In the genomic region with DNA sequence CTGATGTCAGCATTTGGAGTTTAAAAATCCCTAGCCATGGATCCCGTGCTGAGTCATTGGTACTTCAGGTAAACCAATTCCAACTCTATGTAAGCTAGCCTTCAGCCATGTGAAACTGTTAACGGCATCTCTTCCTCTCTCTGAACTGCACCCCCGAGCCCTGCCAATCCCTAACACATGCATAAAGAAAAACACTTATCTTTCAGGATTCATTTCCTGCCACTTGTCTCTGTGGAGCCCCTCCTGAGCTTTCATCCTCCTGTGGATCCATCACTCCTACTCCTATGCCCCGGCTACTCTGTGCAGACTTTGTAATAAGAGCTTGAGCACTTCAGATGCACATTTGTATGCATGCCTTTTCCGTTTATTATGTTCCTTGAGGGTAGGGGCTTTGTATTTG, we compare ENCODE assay signal across 13 cellular contexts.
DNase-seq lines count a peak whose midpoint lies in the region; ATAC-seq and TF ChIP-seq lines count a peak whose summit lies in the region.
"Had no signal": no experiment of that assay in that cellular context is flagged by ENCODE, and none has a peak within 500 bp of the region (broad histone marks: within the 10 kb centered on the region; RNA-seq: fewer than 3 reads in every experiment).

No MANE protein-coding gene starts in this region.

- WGBS in mesendoderm (ENCODE audit: extremely low coverage, insufficient coverage, low lambda C conversion rate), result no CpG with 5 or more reads among the region's 5 CpGs

- no peaks in the 10 kb centered on the region for H3K36me3 ChIP-seq in CD8-positive, alpha-beta memory T cell (ENCODE audit: insufficient read depth, low read length)
- no peaks in the 10 kb centered on the region for H3K36me3 ChIP-seq in mesendoderm (ENCODE audit: control insufficient read depth, insufficient read depth, low read length)

- CTCF ChIA-PET in CD8-positive, alpha-beta memory T cell (lab: Charles Lee), result interaction anchor here (0.9 kb wide), 1 partner anchor 168 kb away, joined by 3 read pairs; no protein-coding TSS in a partner anchor
- CTCF ChIA-PET in WTC11 (lab: Charles Lee), result interaction anchor here (1.2 to 1.3 kb wide), 2 partner anchors 44 to 169 kb away, joined by 3 read pairs; no protein-coding TSS in a partner anchor

- H3K9me3 Mint-ChIP-seq in CD8-positive, alpha-beta memory T cell, result no peaks in the 10 kb centered on the region
- no peaks in the 10 kb centered on the region for H3K9me3 Mint-ChIP-seq in IgD-negative memory B cell
- H3K9me3 Mint-ChIP-seq in WTC11, result no peaks in the 10 kb centered on the region
- H3K9me3 Mint-ChIP-seq: naive thymus-derived CD4-positive, alpha-beta T cell had no signal

- H3K4ac ChIP-seq in mesendoderm (ENCODE audit: low read depth, low read length), result no peak overlapping the region

- no peaks in the 10 kb centered on the region for H3K9me3 ChIP-seq in CD8-positive, alpha-beta memory T cell (ENCODE audit: low read length)

- H3K79me2 ChIP-seq in mesendoderm (ENCODE audit: control insufficient read depth, insufficient read depth, low read length), result peaks cover 28% of the 10 kb centered on the region

- TF ChIP-seq CTCF in WTC11 (IDR thresholded peaks at IDR 0.05), result no peak

- no peak overlapping the region for H3K4me3 ChIP-seq in CD8-positive, alpha-beta memory T cell (ENCODE audit: low read length)
- H3K4me3 ChIP-seq in mesendoderm (ENCODE audit: low read length), result no peak overlapping the region

- no peak overlapping the region for H2BK120ac ChIP-seq in mesendoderm (ENCODE audit: low read depth, low read length)

- no peaks in the 10 kb centered on the region for H3K27me3 Mint-ChIP-seq in CD8-positive, alpha-beta memory T cell
- H3K27me3 Mint-ChIP-seq in IgD-negative memory B cell, result no peaks in the 10 kb centered on the region
- H3K27me3 Mint-ChIP-seq in WTC11 (ENCODE audit: low read depth), result no peaks in the 10 kb centered on the region
- H3K27me3 Mint-ChIP-seq: naive thymus-derived CD4-positive, alpha-beta T cell had no signal

- H2BK15ac ChIP-seq in mesendoderm (replicated peaks; ENCODE audit: low read depth), result no peak overlapping the region

- peak overlapping the region; percentile 39 for H3K56ac ChIP-seq in mesendoderm (ENCODE audit: low read length)

- H3K4me1 ChIP-seq in CD8-positive, alpha-beta memory T cell (ENCODE audit: insufficient read depth, low read length), result peaks cover 26% of the 10 kb centered on the region
- H3K4me1 ChIP-seq in mesendoderm (ENCODE audit: control insufficient read depth, low read depth, low read length), result peaks cover 36% of the 10 kb centered on the region

- no peak overlapping the region for H2AK5ac ChIP-seq in mesendoderm (ENCODE audit: low read length)

- H3K4me2 ChIP-seq in mesendoderm (ENCODE audit: low read length), result no peak overlapping the region

- peak overlapping the region in 5 of 8 donors; percentile 7 to 82 (median 78) for H3K27ac Mint-ChIP-seq in CD8-positive, alpha-beta memory T cell
- peak overlapping the region in 2 of 3 donors; percentile 28 to 55 for H3K27ac Mint-ChIP-seq in IgD-negative memory B cell
- H3K27ac Mint-ChIP-seq in WTC11, result no peak overlapping the region

- H3K9ac ChIP-seq in mesendoderm (ENCODE audit: low read length), result no peak overlapping the region

- H3K18ac ChIP-seq in mesendoderm (ENCODE audit: low read length), result no peak overlapping the region

- peaks cover 69 to 97% (median 92%) of the 10 kb centered on the region in 3 donors for H3K4me1 Mint-ChIP-seq in CD8-positive, alpha-beta memory T cell
- H3K4me1 Mint-ChIP-seq in IgD-negative memory B cell (peaks cover 49 to 75% (median 68%) of the 10 kb centered on the region in 3 donors), WTC11 (peaks cover 71% of the 10 kb centered on the region)

- POLR2A ChIA-PET in CD8-positive, alpha-beta memory T cell (lab: Charles Lee), result no interaction called here
- POLR2A ChIA-PET in WTC11 (lab: Charles Lee), result interaction anchor here (0.6 kb wide), 1 partner anchor 162 kb away, joined by 8 read pairs; no protein-coding TSS in a partner anchor

- no peak overlapping the region for H3K27ac ChIP-seq in CD8-positive, alpha-beta memory T cell (ENCODE audit: low read depth, low read length)
- H3K27ac ChIP-seq in mesendoderm (ENCODE audit: low read depth, low read length), result no peak overlapping the region

- H3K23ac ChIP-seq in mesendoderm (ENCODE audit: low read length), result no peak overlapping the region

- DNase-seq in CD8-positive, alpha-beta memory T cell, result no peak
- DNase-seq in WTC11 (ENCODE audit: low spot score) (no peak), mesendoderm (no peak), GOT3 (lab: John Stamatoyannopoulos, UW) (no peak), NCI-H1930 (lab: John Stamatoyannopoulos, UW) (no peak)
- DNase-seq: activated naive CD4-positive, alpha-beta T cell; Calu3; naive thymus-derived CD4-positive, alpha-beta T cell; substantia nigra had no signal

- H3K27me3 ChIP-seq in CD8-positive, alpha-beta memory T cell (ENCODE audit: insufficient read depth, low read length, poor library complexity, severe bottlenecking), result no peaks in the 10 kb centered on the region
- H3K27me3 ChIP-seq in mesendoderm (ENCODE audit: insufficient read depth, low read length, poor library complexity), result no peaks in the 10 kb centered on the region

- no peaks in the 10 kb centered on the region for H3K36me3 Mint-ChIP-seq in CD8-positive, alpha-beta memory T cell
- H3K36me3 Mint-ChIP-seq in IgD-negative memory B cell (peaks cover 3% of the 10 kb centered on the region), WTC11 (no peaks in the 10 kb centered on the region)

- peaks cover 16% of the 10 kb centered on the region for H3K79me1 ChIP-seq in mesendoderm (ENCODE audit: low read length)

- H4K8ac ChIP-seq in mesendoderm (ENCODE audit: low read depth, low read length), result no peak overlapping the region

- no peak overlapping the region for H2BK5ac ChIP-seq in mesendoderm (ENCODE audit: low read length)

- ATAC-seq in WTC11, result peak; percentile 11; the same call in 1 of the 2 replicates
- ATAC-seq in HG02571 (IDR thresholded peaks at IDR 0.05; ENCODE audit: unreplicated experiment), result no peak
- no peak for ATAC-seq in HG03432 (IDR thresholded peaks at IDR 0.05; ENCODE audit: unreplicated experiment)
- ATAC-seq: naive thymus-derived CD4-positive, alpha-beta T cell; Panc1 had no signal

- H4K5ac ChIP-seq in mesendoderm (ENCODE audit: low read length), result no peak overlapping the region

- H3K4me3 Mint-ChIP-seq in CD8-positive, alpha-beta memory T cell, result no peak overlapping the region
- peak overlapping the region in 2 of 4 donors; percentile 74 to 88 for H3K4me3 Mint-ChIP-seq in IgD-negative memory B cell
- no peak overlapping the region for H3K4me3 Mint-ChIP-seq in WTC11

TF ChIP-seq in WTC11, 78 proteins besides CTCF, POLR2A, EP300 and RAD21:
- no peak for TF ChIP-seq FOXP1 (CRISPR knock-in tag; IDR thresholded peaks at IDR 0.05; ENCODE audit: borderline replicate concordance)
- no peak for TF ChIP-seq RELA (CRISPR knock-in tag; IDR thresholded peaks at IDR 0.05; ENCODE audit: borderline replicate concordance)
- no peak for TF ChIP-seq JUN (CRISPR knock-in tag; IDR thresholded peaks at IDR 0.05)
- no peak for TF ChIP-seq ZBTB21 (CRISPR knock-in tag; IDR thresholded peaks at IDR 0.05; ENCODE audit: borderline replicate concordance)
- no peak for TF ChIP-seq MLX (CRISPR knock-in tag; IDR thresholded peaks at IDR 0.05)
- no peak for TF ChIP-seq ZNF671 (CRISPR knock-in tag; IDR thresholded peaks at IDR 0.05)
- TF ChIP-seq OVOL2 (CRISPR knock-in tag; IDR thresholded peaks at IDR 0.05; ENCODE audit: borderline replicate concordance), result no peak
- no peak for TF ChIP-seq ZMAT4 (CRISPR knock-in tag; IDR thresholded peaks at IDR 0.05)
- no peak for TF ChIP-seq ZNF423 (CRISPR knock-in tag; IDR thresholded peaks at IDR 0.05)
- TF ChIP-seq ATF6 (CRISPR knock-in tag; IDR thresholded peaks at IDR 0.05), result no peak
